14 cellular contexts compared by ENCODE assay signal in genomic region chr16:2483160-2483559, GRCh38. TPM values are rescaled to one million over a fixed set of nuclear protein-coding genes. Genes with fewer than 3 reads are reported as not detected.
DNase-seq lines count a peak whose midpoint lies in the region; ATAC-seq and TF ChIP-seq lines count a peak whose summit lies in the region.
"Had no signal": no experiment of that assay in that cellular context is flagged by ENCODE, and none has a peak within 500 bp of the region (broad histone marks: within the 10 kb centered on the region; RNA-seq: fewer than 3 reads in every experiment).

No MANE protein-coding gene starts in this region.

- H3K9me3 ChIP-seq in IMR-90 (ENCODE audit: control insufficient read depth, insufficient read depth, low read length): no peaks in the 10 kb centered on the region

- peak overlapping the region; percentile 0; the same call in 1 of the 2 replicates for H3K18ac ChIP-seq in IMR-90 (ENCODE audit: low read depth, low read length)

- no peaks in the 10 kb centered on the region for H3K36me3 ChIP-seq in IMR-90 (ENCODE audit: control insufficient read depth, insufficient read depth, low read length)

- peak overlapping the region; percentile 36; the same call in 1 of the 2 replicates for H4K91ac ChIP-seq in IMR-90 (ENCODE audit: insufficient read depth, low read depth, low read length)

- CTCF ChIA-PET in IMR-90 (lab: Yijun Ruan, JAX): interaction anchor here (0.6 to 0.9 kb wide), 3 partner anchors 9 to 42 kb away, joined by 3 to 4 read pairs (median 3); no protein-coding TSS in a partner anchor

- no peaks in the 10 kb centered on the region for H3K27me3 ChIP-seq in IMR-90 (ENCODE audit: control insufficient read depth, insufficient read depth, low read length)
- H3K27me3 ChIP-seq in dorsolateral prefrontal cortex: no peaks in the 10 kb centered on the region

- peak overlapping the region in 1 of 2 experiments; percentile 54; a peak in 2 of 4 replicates for H4K8ac ChIP-seq in IMR-90 (ENCODE audit: low read depth in 2 of 2, low read length in 2 of 2)

- TF ChIP-seq RAD21 in IMR-90 (IDR thresholded peaks at IDR 0.05; ENCODE audit: low read length): no peak

- peaks cover 19% of the 10 kb centered on the region for H4K20me1 ChIP-seq in IMR-90 (ENCODE audit: insufficient read depth, low read length)

- peak; percentile 58 for DNase-seq in AG08396 (ENCODE audit: low spot score)
- peak; percentile 27 for DNase-seq in IMR-90
- DNase-seq in dorsolateral prefrontal cortex: peak in 7 of 10 donors; percentile 61 to 88 (median 73)
- no peak for DNase-seq in omental fat pad (ENCODE audit: low spot score)
- no peak for DNase-seq in pons (ENCODE audit: low spot score)
- no peak for DNase-seq in NCI-H526 (lab: John Stamatoyannopoulos, UW)
- DNase-seq: activated CD4-positive, alpha-beta T cell treated with anti-CD3 and anti-CD28 coated beads for 36 hours; amniotic stem cell; Calu3; natural killer cell; OCI-M1 had no signal

- TF ChIP-seq CTCF in IMR-90 (conservative IDR thresholded peaks at IDR 0.05; ENCODE audit: low read depth, low read length) (no peak), dorsolateral prefrontal cortex (IDR thresholded peaks at IDR 0.05 in 54 of 56, conservative IDR thresholded peaks at IDR 0.05 in 2 of 56; ENCODE audit: low read depth in 1 of 56, partially characterized antibody in 56 of 56) (no peak), omental fat pad (IDR thresholded peaks at IDR 0.05) (no peak)

- peaks cover 37 to 73% of the 10 kb centered on the region in 2 experiments for H3K79me1 ChIP-seq in IMR-90 (ENCODE audit: low read depth in 1 of 2, low read length in 2 of 2)

- peak overlapping the region; percentile 79 for H3K4me2 ChIP-seq in IMR-90 (ENCODE audit: low read depth, low read length)

- H3K23ac ChIP-seq in IMR-90 (ENCODE audit: low read depth, low read length): peak overlapping the region; percentile 63; the same call in 1 of the 2 replicates

- peaks cover 11% of the 10 kb centered on the region; the same call in 1 of the 2 replicates for H3K9me1 ChIP-seq in IMR-90 (ENCODE audit: insufficient read depth, low read length)

- H3K4me3 ChIP-seq in IMR-90 (ENCODE audit: insufficient read depth, low read depth, low read length) (peak overlapping the region; percentile 19; the same call in 1 of the 2 replicates), dorsolateral prefrontal cortex (peak overlapping the region in 58 of 59 donors; percentile 9 to 63 (median 38))

- no peak overlapping the region for H2BK15ac ChIP-seq in IMR-90 (ENCODE audit: low read depth, low read length)

- peak overlapping the region; percentile 68 for H3K27ac ChIP-seq in IMR-90 (ENCODE audit: insufficient read depth, low read length)
- peak overlapping the region in 55 of 59 donors; percentile 44 to 90 (median 78) for H3K27ac ChIP-seq in dorsolateral prefrontal cortex

- POLR2A ChIA-PET in IMR-90 (lab: Charles Lee; ENCODE audit: unreplicated experiment): no interaction called here

- no peak overlapping the region for H2BK20ac ChIP-seq in IMR-90 (ENCODE audit: low read depth, low read length)

- H2AK5ac ChIP-seq in IMR-90 (ENCODE audit: low read depth, low read length): peak overlapping the region; percentile 44; the same call in 1 of the 2 replicates

- intact Hi-C loops in IMR-90 (cut with micrococcal nuclease) (no loop called here), dorsolateral prefrontal cortex (cut with DNase I) (no loop called here)

- H2BK5ac ChIP-seq in IMR-90 (ENCODE audit: low read depth, low read length, poor library complexity, severe bottlenecking): peak overlapping the region; percentile 65

- 29% methylated on average over 10 of the region's 18 CpGs; no CpG with 5 or more reads in 1 of the 2 experiments for WGBS in IMR-90 (ENCODE audit: extremely low coverage in 2 of 2, insufficient read length in 1 of 2), 2 experiments

- TF ChIP-seq POLR2A in IMR-90 (IDR thresholded peaks at IDR 0.05; ENCODE audit: low read depth, low read length): no peak
- no peak for TF ChIP-seq POLR2A in GM18505 (IDR thresholded peaks at IDR 0.05; ENCODE audit: borderline replicate concordance, extremely low read depth, insufficient read depth, insufficient read length)

- peak overlapping the region; percentile 66 for H4K5ac ChIP-seq in IMR-90 (ENCODE audit: low read depth, low read length)

- H2AFZ ChIP-seq in IMR-90 (replicated peaks; ENCODE audit: low read length, poor library complexity): peak overlapping the region; percentile 91

- H3K9ac ChIP-seq in IMR-90 (ENCODE audit: low read depth, low read length): peak overlapping the region; percentile 53

- H3K56ac ChIP-seq in IMR-90 (ENCODE audit: extremely low read depth, insufficient read depth, low read length): no peak overlapping the region

- H2AK9ac ChIP-seq in IMR-90 (replicated peaks; ENCODE audit: low read depth, low read length, poor library complexity): peak overlapping the region; percentile 92

- BruUV-seq in IMR-90 (replicated peaks; lab: Mats Ljungman, UMichigan): no TSS peak

- in situ Hi-C loops in IMR-90 (cut with MboI; ENCODE audit: low sequenced_read_pairs): no loop called here

- H3K4me1 ChIP-seq in IMR-90 (ENCODE audit: control insufficient read depth, insufficient read depth, low read length): peaks cover 28% of the 10 kb centered on the region

- ATAC-seq in IMR-90 (ENCODE audit: low read depth): peak; percentile 42
- peak; percentile 13 for ATAC-seq in omental fat pad (ENCODE audit: low FRiP score)
- no peak for ATAC-seq in GM18505 (IDR thresholded peaks at IDR 0.05; ENCODE audit: unreplicated experiment)
- ATAC-seq in GM21825 (IDR thresholded peaks at IDR 0.05; ENCODE audit: unreplicated experiment): no peak
- ATAC-seq: activated CD4-positive, alpha-beta T cell treated with anti-CD3 and anti-CD28 coated beads for 36 hours; natural killer cell had no signal

- peak overlapping the region; percentile 7 for H3K14ac ChIP-seq in IMR-90 (replicated peaks; ENCODE audit: low read depth, low read length)

- no peak overlapping the region for H2BK120ac ChIP-seq in IMR-90 (ENCODE audit: low read depth, low read length)

- peak overlapping the region; percentile 67 for H3K4ac ChIP-seq in IMR-90 (ENCODE audit: low read depth, low read length)

- dilution Hi-C loops in IMR-90 (cut with HindIII; ENCODE audit: low sequenced_read_pairs, unreplicated experiment): no loop called here

TF ChIP-seq in IMR-90, 13 proteins besides CTCF, POLR2A, EP300 and RAD21:
- no peak for TF ChIP-seq RCOR1 (IDR thresholded peaks at IDR 0.05; ENCODE audit: insufficient replicate concordance, low read length)

RNA-seq across cellular contexts. Expression of gene TBC1D24, which starts 8.2 kb away (rescaled TPM):
- total RNA-seq in IMR-90 (2012; rRNA removed) (7.5 and 8.6 TPM in 2 replicates), dorsolateral prefrontal cortex (10 to 100 TPM; 27.5 to 97.0 (median 62.6) TPM), omental fat pad (10 to 100 TPM; 10.4 to 19.4 (median 13.0) TPM)
- 13.4 and 16.2 TPM in 2 replicates for polyA plus RNA-seq in IMR-90 (2012; rRNA removed)
- 6.5 and 11.7 TPM in 2 replicates for polyA plus RNA-seq in IMR-90 (2012; cell fraction: cytosol; rRNA removed)
- polyA plus RNA-seq in IMR-90 (2012; cell fraction: nucleus; rRNA removed; ENCODE audit: low replicate concordance): 28.4 and 53.0 TPM in 2 replicates

RNA-seq across cellular contexts. Expression of gene NTN3, which starts 12.1 kb away (rescaled TPM):
- total RNA-seq in IMR-90 (2012; rRNA removed) (0.18 and 0.28 TPM in 2 replicates), dorsolateral prefrontal cortex (1 to 10 TPM in 106 of 120 experiments, under 1 TPM in 13, not detected in 1; 0.48 to 4.0 (median 1.6) TPM), omental fat pad (under 1 TPM in 2 of 4 donors, not detected in 2; 0.28 to 0.44 TPM)
- polyA plus RNA-seq in IMR-90 (2012; rRNA removed): 0.38 and 0.72 TPM in 2 replicates
- polyA plus RNA-seq in IMR-90 (2012; cell fraction: cytosol; rRNA removed): 0.44 and 0.96 TPM in 2 replicates
- polyA plus RNA-seq in IMR-90 (2012; cell fraction: nucleus; rRNA removed; ENCODE audit: low replicate concordance): 0.72 and 2.1 TPM in 2 replicates
- total RNA-seq: activated CD4-positive, alpha-beta T cell treated with anti-CD3 and anti-CD28 coated beads for 36 hours; Calu3; HT1080; natural killer cell had no signal

RNA-seq across cellular contexts. Expression of gene TEDC2, which starts 23.3 kb away (rescaled TPM):
- total RNA-seq in IMR-90 (2012; rRNA removed) (3.6 TPM in 2 replicates), dorsolateral prefrontal cortex (10 to 100 TPM in 3 of 120 experiments, 1 to 10 TPM in 117; 1.9 to 10.8 (median 5.0) TPM), omental fat pad (1 to 10 TPM in 1 of 4 donors, under 1 TPM in 1, not detected in 2; 0.50 to 1.1 TPM)
- polyA plus RNA-seq in IMR-90 (2012; rRNA removed): 7.3 and 10.8 TPM in 2 replicates
- 5.2 and 6.1 TPM in 2 replicates for polyA plus RNA-seq in IMR-90 (2012; cell fraction: cytosol; rRNA removed)
- 17.1 and 61.0 TPM in 2 replicates for polyA plus RNA-seq in IMR-90 (2012; cell fraction: nucleus; rRNA removed; ENCODE audit: low replicate concordance)

RNA-seq across cellular contexts. Expression of gene ATP6V0C, which starts 30.6 kb away (rescaled TPM):
- total RNA-seq in IMR-90 (2012; rRNA removed) (8.4 and 8.6 TPM in 2 replicates), dorsolateral prefrontal cortex (100 to 1,000 TPM; 283 to 670 (median 496) TPM), omental fat pad (100 to 1,000 TPM in 1 of 4 donors, 10 to 100 TPM in 3; 43.5 to 113 (median 67.9) TPM)
- 107 and 108 TPM in 2 replicates for polyA plus RNA-seq in IMR-90 (2012; rRNA removed)
- polyA plus RNA-seq in IMR-90 (2012; cell fraction: cytosol; rRNA removed): 182 and 333 TPM in 2 replicates
- polyA plus RNA-seq in IMR-90 (2012; cell fraction: nucleus; rRNA removed; ENCODE audit: low replicate concordance): 64.7 and 163 TPM in 2 replicates

RNA-seq across cellular contexts. Expression of gene AMDHD2, which starts 37.0 kb away (rescaled TPM):
- total RNA-seq in IMR-90 (2012; rRNA removed): 10.0 and 10.6 TPM in 2 replicates
- 30.3 and 30.8 TPM in 2 replicates for polyA plus RNA-seq in IMR-90 (2012; rRNA removed)
- 11.5 and 21.8 TPM in 2 replicates for polyA plus RNA-seq in IMR-90 (2012; cell fraction: cytosol; rRNA removed)
- 189 and 533 TPM in 2 replicates for polyA plus RNA-seq in IMR-90 (2012; cell fraction: nucleus; rRNA removed; ENCODE audit: low replicate concordance)
- 10 to 100 TPM; 26.9 to 73.4 (median 42.9) TPM for total RNA-seq in dorsolateral prefrontal cortex
- total RNA-seq in omental fat pad: 10 to 100 TPM; 26.7 to 35.9 (median 30.7) TPM

Comparison
In these comparisons a context has a peak if more than half of its experiments do, and no peak if none do; other contexts are left out.
1. DNase-seq: peak in AG08396 (single experiment), IMR-90 (single experiment) and dorsolateral prefrontal cortex (7 of 10); none in omental fat pad (single experiment), pons (single experiment) and NCI-H526 (0 of 2).
2. ATAC-seq: peak in IMR-90 (single experiment) and omental fat pad (single experiment); none in GM18505 (single experiment) and GM21825 (single experiment).